In the genomic region with DNA sequence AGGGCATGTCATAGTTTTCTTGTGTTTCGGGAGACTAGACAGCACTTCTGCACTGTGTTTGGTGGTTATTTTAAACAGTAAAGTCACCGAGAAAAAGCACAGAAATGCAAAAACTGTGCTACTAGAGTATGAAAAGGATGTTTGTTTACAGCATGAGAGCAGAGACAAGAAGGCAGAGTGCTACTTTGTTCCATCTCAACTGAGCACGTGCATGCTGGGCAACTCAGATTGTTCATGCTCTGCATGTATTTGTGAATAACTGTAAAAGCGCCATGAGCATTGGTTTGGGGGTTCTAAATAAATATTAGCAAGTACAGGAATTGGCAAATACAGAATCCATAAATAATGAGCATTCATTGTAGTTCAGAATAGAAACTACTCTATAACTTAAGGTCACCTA, we compare ENCODE assay signal across 33 cellular contexts.
"Had no signal": no experiment of that assay in that cellular context is flagged by ENCODE, and none has a peak within 500 bp of the region (broad histone marks: within the 10 kb centered on the region; RNA-seq: fewer than 3 reads in every experiment).

No MANE protein-coding gene starts in this region.

- H3K9me3 ChIP-seq: adrenal gland had no signal

- H3K4me3 ChIP-seq: adrenal gland, ascending aorta, breast epithelium, cardiac muscle cell, coronary artery, dorsolateral prefrontal cortex, esophagus muscularis mucosa, gastroesophageal sphincter had no signal

- H3K36me3 ChIP-seq: adrenal gland, breast epithelium, cardiac muscle cell had no signal

- DNase-seq: activated B cell treated with CpG ODN at 0.5 μM for 24 hours; activated CD4-positive, alpha-beta T cell treated with anti-CD3 and anti-CD28 coated beads for 48 hours; activated CD4-positive, alpha-beta T cell treated with anti-CD3 and anti-CD28 coated beads, Interleukin-2, amount 50 U/mL, for 1 hour; activated CD4-positive, alpha-beta T cell treated with anti-CD3 and anti-CD28 coated beads, Interleukin-2, amount 50 U/mL, for 48 hours; activated CD8-positive, alpha-beta memory T cell treated with anti-CD3 and anti-CD28 coated beads for 24 hours; activated CD8-positive, alpha-beta T cell treated with anti-CD3 and anti-CD28 coated beads for 36 hours; activated effector memory CD4-positive, alpha-beta T cell treated with Interleukin-2 at 50 U/mL for 16 hours; activated gamma-delta T cell treated with Interleukin-2 at 50 U/mL for 16 hours; activated naive CD4-positive, alpha-beta T cell treated with anti-CD3 and anti-CD28 coated beads, Interleukin-2, amount 50 U/mL, for 16 hours; activated naive CD4-positive, alpha-beta T cell treated with Interleukin-2 at 50 U/mL for 16 hours; activated T-cell treated with anti-CD3 and anti-CD28 coated beads, Interleukin-2, amount 50 U/mL, for 4 hours; adrenal gland; amygdala; central memory CD4-positive, alpha-beta T cell; cerebellar nuclear complex; dorsolateral prefrontal cortex; effector memory CD4-positive, alpha-beta T cell; endodermal cell; erythroblast; foreskin keratinocyte; head of caudate nucleus; T-helper 1 cell; T-helper 17 cell; T1000; WERI-Rb-1 had no signal

- H3K27me3 ChIP-seq: adrenal gland, ascending aorta, breast epithelium, cardiac muscle cell, esophagus muscularis mucosa, foreskin keratinocyte, gastroesophageal sphincter had no signal

- H3K4me1 ChIP-seq: adrenal gland, ascending aorta, breast epithelium, foreskin keratinocyte had no signal

- H3K27ac ChIP-seq: adrenal gland, ascending aorta, breast epithelium, cardiac muscle cell, coronary artery, dorsolateral prefrontal cortex, esophagus muscularis mucosa, foreskin keratinocyte, gastroesophageal sphincter, WERI-Rb-1 had no signal

- ATAC-seq: activated CD4-positive, CD25-positive, alpha-beta regulatory T cell treated with anti-CD3 and anti-CD28 coated beads, Interleukin-2, amount 50 U/mL, for 24 hours; activated CD8-positive, alpha-beta T cell treated with anti-CD3 and anti-CD28 coated beads for 36 hours; activated T-cell treated with anti-CD3 and anti-CD28 coated beads, Interleukin-2, amount 50 U/mL, for 4 hours; activated T-helper 17 cell treated with anti-CD3 and anti-CD28 coated beads, Interleukin-2, amount 50 U/mL, for 72 hours; foreskin keratinocyte; gastroesophageal sphincter; T-helper 17 cell had no signal
